Comparison of ENCODE assay signal across 19 cellular contexts in the genomic region with DNA sequence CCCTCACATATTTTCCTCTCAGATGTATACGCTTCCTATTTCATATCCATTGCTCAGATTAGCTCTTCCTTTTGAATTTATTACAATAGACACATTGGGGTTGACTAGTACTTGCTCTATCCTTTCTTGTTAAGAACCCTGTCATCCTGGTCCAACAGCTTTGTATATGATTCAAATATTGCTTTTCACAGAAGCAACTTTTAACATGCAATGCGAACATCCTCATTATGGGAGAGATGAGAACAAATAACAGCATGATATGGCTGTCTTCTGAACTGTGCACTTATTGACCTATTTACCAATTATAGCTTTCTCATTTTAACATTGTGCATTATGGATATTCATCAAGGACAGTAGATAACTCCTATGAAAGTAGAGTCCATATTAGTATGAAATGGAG.
DNase-seq lines count a peak whose midpoint lies in the region; ATAC-seq, FAIRE-seq and TF ChIP-seq lines count a peak whose summit lies in the region.
"Had no signal": no experiment of that assay in that cellular context is flagged by ENCODE, and none has a peak within 500 bp of the region (broad histone marks: within the 10 kb centered on the region; RNA-seq: fewer than 3 reads in every experiment).

No MANE protein-coding gene starts in this region.

- H3K4me1 ChIP-seq in A549 = no peaks in the 10 kb centered on the region
- H3K4me1 ChIP-seq in DOHH2 (ENCODE audit: control insufficient read depth, low read length) = peaks cover 80% of the 10 kb centered on the region
- H3K4me1 ChIP-seq in OCI-LY1 (ENCODE audit: insufficient read depth, low read length, severe bottlenecking) = peaks cover 56% of the 10 kb centered on the region
- H3K4me1 ChIP-seq: BE2C, Caco-2 had no signal

- H4K20me1 ChIP-seq in DOHH2 (ENCODE audit: control insufficient read depth, insufficient read depth, low read depth, low read length) = no peaks in the 10 kb centered on the region
- no peaks in the 10 kb centered on the region for H4K20me1 ChIP-seq in OCI-LY1 (ENCODE audit: insufficient read depth, low read length)

- no peak for TF ChIP-seq POLR2A in A549 (IDR thresholded peaks at IDR 0.05; ENCODE audit: low read length)

- H3K9me2 ChIP-seq in DOHH2 (replicated peaks; ENCODE audit: control insufficient read depth, low read length) (no peaks in the 10 kb centered on the region), OCI-LY1 (ENCODE audit: low read depth, low read length) (no peaks in the 10 kb centered on the region)

- no peaks in the 10 kb centered on the region for H3K9me3 ChIP-seq in A549
- no peaks in the 10 kb centered on the region for H3K9me3 ChIP-seq in DOHH2 (ENCODE audit: control insufficient read depth, insufficient read depth, low read length)
- no peaks in the 10 kb centered on the region for H3K9me3 ChIP-seq in OCI-LY1 (ENCODE audit: low read length)
- H3K9me3 ChIP-seq: BE2C, Caco-2, HAP-1 had no signal

- no peak for TF ChIP-seq RAD21 in A549 (conservative IDR thresholded peaks at IDR 0.05 in 1 of 2, IDR thresholded peaks at IDR 0.05 in 1 of 2)

- POLR2A ChIA-PET in A549 (lab: Yijun Ruan, JAX) = no interaction called here

- H3K27me3 ChIP-seq in DOHH2 (ENCODE audit: control insufficient read depth, low read length) (no peaks in the 10 kb centered on the region), OCI-LY1 (ENCODE audit: insufficient read depth, low read length) (no peaks in the 10 kb centered on the region)
- H3K27me3 ChIP-seq: BE2C had no signal

- H3F3A ChIP-seq in DOHH2 (ENCODE audit: control insufficient read depth, insufficient read depth) (peaks cover 31% of the 10 kb centered on the region), OCI-LY1 (ENCODE audit: insufficient read depth, low read length) (no peaks in the 10 kb centered on the region)

- H3K4me2 ChIP-seq in A549 (no peak overlapping the region), DOHH2 (ENCODE audit: low read length) (peak overlapping the region; percentile 93), OCI-LY1 (ENCODE audit: low read length) (peak overlapping the region; percentile 58)

- H3K36me3 ChIP-seq in DOHH2 (ENCODE audit: control insufficient read depth, low read length) (peaks cover 9% of the 10 kb centered on the region), OCI-LY1 (ENCODE audit: insufficient read depth, low read length) (no peaks in the 10 kb centered on the region)
- H3K36me3 ChIP-seq: BE2C, HAP-1 had no signal

- H3K79me2 ChIP-seq in DOHH2 (ENCODE audit: control insufficient read depth, low read length) = peaks cover 56% of the 10 kb centered on the region
- no peaks in the 10 kb centered on the region for H3K79me2 ChIP-seq in OCI-LY1 (ENCODE audit: insufficient read depth, low read length)

- H3K27ac ChIP-seq in A549 (no peak overlapping the region), DOHH2 (ENCODE audit: low read depth, low read length) (peak overlapping the region; percentile 97), OCI-LY1 (ENCODE audit: low read depth, low read length, poor library complexity, severe bottlenecking) (peak overlapping the region; percentile 88)
- H3K27ac ChIP-seq: GM23248, HL-60 had no signal

- H3K4me3 ChIP-seq in A549 (no peak overlapping the region), DOHH2 (ENCODE audit: low read length) (peak overlapping the region; percentile 80), OCI-LY1 (ENCODE audit: low read depth, low read length, poor library complexity, severe bottlenecking) (peak overlapping the region; percentile 53)
- H3K4me3 ChIP-seq: GM12878, GM23248, HAP-1 had no signal

- TF ChIP-seq CTCF in A549 (IDR thresholded peaks at IDR 0.05) = no peak
- TF ChIP-seq CTCF in DOHH2 (IDR thresholded peaks at IDR 0.05; ENCODE audit: low read depth, low read length, poor library complexity, severe bottlenecking) = no peak
- TF ChIP-seq CTCF in OCI-LY1 (IDR thresholded peaks at IDR 0.05; ENCODE audit: low read length) = no peak

- no peak for TF ChIP-seq EP300 in A549 (IDR thresholded peaks at IDR 0.05)

- ATAC-seq in A549 = no peak
- no peak for ATAC-seq in HG03354 (IDR thresholded peaks at IDR 0.05; ENCODE audit: poor library complexity, severe bottlenecking, unreplicated experiment)
- no peak for ATAC-seq in HG03135 (IDR thresholded peaks at IDR 0.05; ENCODE audit: unreplicated experiment)
- ATAC-seq in GM19328 (IDR thresholded peaks at IDR 0.05; ENCODE audit: unreplicated experiment) = no peak
- ATAC-seq: GM12878 had no signal

- WGBS in A549 (ENCODE audit: missing lambda C conversion rate) = 73% methylated on average over 2 of the region's 2 CpGs

- CTCF ChIA-PET in A549 (lab: Yijun Ruan, JAX) = no interaction called here

- no peak overlapping the region for H2AFZ ChIP-seq in OCI-LY1 (ENCODE audit: low read length)
- H2AFZ ChIP-seq: GM23248 had no signal

- DNase-seq in A549 (ENCODE audit: low read depth in 1 of 2, low spot score in 1 of 2) = no peak
- peak; percentile 20 for DNase-seq in retina
- DNase-seq: 8988T; ACHN; BE2C; Caco-2; CD4-positive, CD25-positive, alpha-beta regulatory T cell; CD8-positive, alpha-beta memory T cell; DMS153; DMS79; GM23248 had no signal

- peak; percentile 36 for FAIRE-seq in A549 (lab: Jason Lieb, UNC)
- FAIRE-seq: GM12878 had no signal

- peak overlapping the region; percentile 55 for H3K9ac ChIP-seq in OCI-LY1 (ENCODE audit: low read length)
- H3K9ac ChIP-seq: GM23248 had no signal

TF ChIP-seq in A549, 52 proteins besides CTCF, POLR2A, EP300 and RAD21:
- TF ChIP-seq HEYL (CRISPR knock-in tag; IDR thresholded peaks at IDR 0.05) (no peak), ZSCAN20 (CRISPR knock-in tag; IDR thresholded peaks at IDR 0.05) (no peak), HES2 (IDR thresholded peaks at IDR 0.05) (no peak), FOXS1 (CRISPR knock-in tag; IDR thresholded peaks at IDR 0.05) (no peak), E2F6 (IDR thresholded peaks at IDR 0.05; ENCODE audit: borderline replicate concordance, low read depth) (no peak), EHF (CRISPR knock-in tag; IDR thresholded peaks at IDR 0.05) (no peak), CEBPB (IDR thresholded peaks at IDR 0.05) (no peak), MYC (IDR thresholded peaks at IDR 0.05; ENCODE audit: borderline replicate concordance, low read length) (no peak), CBX8 (IDR thresholded peaks at IDR 0.05) (no peak), USF2 (IDR thresholded peaks at IDR 0.05) (no peak), HOXB5 (CRISPR knock-in tag; IDR thresholded peaks at IDR 0.05) (no peak), SREBF2 (IDR thresholded peaks at IDR 0.05) (no peak), SMC3 (IDR thresholded peaks at IDR 0.05) (no peak), PHF8 (IDR thresholded peaks at IDR 0.05; ENCODE audit: borderline replicate concordance, low read depth) (no peak)
- TF ChIP-seq, protein P1, sequence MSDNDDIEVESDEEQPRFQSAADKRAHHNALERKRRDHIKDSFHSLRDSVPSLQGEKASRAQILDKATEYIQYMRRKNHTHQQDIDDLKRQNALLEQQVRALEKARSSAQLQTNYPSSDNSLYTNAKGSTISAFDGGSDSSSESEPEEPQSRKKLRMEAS (IDR thresholded peaks at IDR 0.05) = no peak

Comparison
In these comparisons a context has a peak if more than half of its experiments do, and no peak if none do; other contexts are left out.
1. H3K27ac ChIP-seq: peak in DOHH2 (single experiment) and OCI-LY1 (single experiment); none in A549 (0 of 2).